In the genomic region with DNA sequence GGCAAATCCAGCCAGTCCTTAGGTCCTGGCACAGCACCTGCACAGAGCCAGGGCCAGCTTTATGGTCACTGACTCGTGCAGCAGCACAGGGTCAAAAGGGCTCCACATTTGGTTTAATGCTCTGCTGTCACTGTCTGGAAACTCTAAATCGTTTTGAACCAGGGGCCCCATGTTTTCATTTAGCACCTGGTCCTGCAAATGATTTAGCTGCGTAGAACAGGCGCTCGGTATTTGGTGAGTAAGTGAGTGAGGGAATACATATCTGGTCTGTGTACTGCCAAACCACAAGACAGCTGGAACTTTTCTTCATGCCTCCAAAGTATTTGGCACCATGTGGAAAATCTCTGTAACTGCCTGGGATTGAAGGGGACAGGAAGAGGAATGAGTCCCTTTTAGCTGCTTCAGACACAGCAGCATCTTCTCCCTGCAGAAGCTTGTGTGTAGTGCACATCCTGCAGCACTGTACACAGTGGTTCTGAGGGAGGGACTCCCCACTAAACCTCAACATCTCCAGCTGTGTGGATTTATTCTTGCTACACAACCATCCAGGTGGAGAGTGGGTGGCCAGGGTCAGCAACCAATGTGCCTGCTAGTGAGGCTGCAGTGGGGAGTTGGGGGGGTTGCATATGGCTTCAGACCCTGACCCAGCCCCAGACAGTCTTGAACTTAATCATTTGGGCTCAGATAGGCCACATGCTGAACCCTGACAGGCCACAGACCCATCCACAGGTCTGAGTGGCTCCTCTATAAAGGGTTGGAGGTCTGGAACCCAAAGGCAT, we compare ENCODE assay signal across 12 cellular contexts. TPM values are rescaled to one million over a fixed set of nuclear protein-coding genes. Genes with fewer than 3 reads are reported as not detected.
DNase-seq lines count a peak whose midpoint lies in the region; ATAC-seq, FAIRE-seq and TF ChIP-seq lines count a peak whose summit lies in the region.
"Had no signal": no experiment of that assay in that cellular context is flagged by ENCODE, and none has a peak within 500 bp of the region (broad histone marks: within the 10 kb centered on the region; RNA-seq: fewer than 3 reads in every experiment).

No MANE protein-coding gene starts in this region.

- peak; percentile 91 for DNase-seq in EH (ENCODE audit: low read depth)
- peak; percentile 88 to 96 for DNase-seq in SJCRH30
- peak; percentile 59 for DNase-seq in fibroblast of the conjunctiva (ENCODE audit: low read depth)
- DNase-seq in pancreas: no peak
- no peak for DNase-seq in NCI-H510A (lab: John Stamatoyannopoulos, UW)
- DNase-seq in testis: no peak
- DNase-seq in NCI-H146 (lab: John Stamatoyannopoulos, UW): no peak
- DNase-seq: Calu3; natural killer cell; stimulated activated naive CD4-positive, alpha-beta T cell had no signal

- no peaks in the 10 kb centered on the region for H3K36me3 ChIP-seq in SJCRH30
- no peaks in the 10 kb centered on the region for H3K36me3 ChIP-seq in pancreas
- no peaks in the 10 kb centered on the region for H3K36me3 ChIP-seq in testis (ENCODE audit: low read depth, missing control alignments)

- no peak overlapping the region for H3K4me3 ChIP-seq in SJCRH30
- H3K4me3 ChIP-seq in pancreas: no peak overlapping the region
- no peak overlapping the region for H3K4me3 ChIP-seq in testis
- H3K4me3 ChIP-seq: coronary artery had no signal

- H3K27ac ChIP-seq in SJCRH30 (peak overlapping the region; percentile 76), pancreas (no peak overlapping the region), testis (no peak overlapping the region)

- ATAC-seq in pancreas (peak in 3 of 4 donors; percentile 26 to 33 (median 31)), HG02852 (IDR thresholded peaks at IDR 0.05; ENCODE audit: unreplicated experiment) (no peak)

- H3K4me1 ChIP-seq in SJCRH30 (peaks cover 41% of the 10 kb centered on the region), pancreas (peaks cover 2 to 4% (median 4%) of the 10 kb centered on the region in 3 donors), testis (no peaks in the 10 kb centered on the region)

- no peaks in the 10 kb centered on the region for H3K9me3 ChIP-seq in SJCRH30 (replicated peaks)
- H3K9me3 ChIP-seq in pancreas: no peaks in the 10 kb centered on the region
- H3K9me3 ChIP-seq in testis: no peaks in the 10 kb centered on the region

- TF ChIP-seq POLR2A in testis (IDR thresholded peaks at IDR 0.05): no peak

- no peaks in the 10 kb centered on the region for H3K27me3 ChIP-seq in SJCRH30
- no peaks in the 10 kb centered on the region for H3K27me3 ChIP-seq in pancreas
- no peaks in the 10 kb centered on the region for H3K27me3 ChIP-seq in testis

- FAIRE-seq in pancreas (lab: Jason Lieb, UNC): no peak

- TF ChIP-seq CTCF in pancreas (IDR thresholded peaks at IDR 0.05): no peak
- TF ChIP-seq CTCF in testis (IDR thresholded peaks at IDR 0.05): no peak

- 74 to 75% methylated on average over 5 of the region's 5 CpGs for WGBS in pancreas, 2 donors
- WGBS in testis, 2 donors: 40 to 72% methylated on average over 5 of the region's 5 CpGs

- intact Hi-C loops in pancreas (cut with DNase I) (no loop called here), testis (cut with DNase I; ENCODE audit: low total_unique reads) (no loop called here)

RNA-seq across cellular contexts. Expression of gene SH2D7, which starts 1.1 kb away (rescaled TPM):
- total RNA-seq in SJCRH30 (2014; rRNA removed; shearing (Covaris generic)): 0.08 and 0.36 TPM in 2 replicates
- 1 to 10 TPM in 1 of 6 donors, under 1 TPM in 4, not detected in 1; 0.04 to 1.8 (median 0.14) TPM for total RNA-seq in pancreas
- polyA plus RNA-seq in pancreas: under 1 TPM; 0.15 to 0.19 TPM
- total RNA-seq in testis: 1 to 10 TPM; 1.5 to 2.2 TPM
- 5.0 TPM for polyA plus RNA-seq in testis (ENCODE audit: insufficient read depth, low read depth, low replicate concordance)
- total RNA-seq: Calu3, natural killer cell had no signal

RNA-seq across cellular contexts. Expression of gene TBC1D2B, which starts 15.9 kb away (rescaled TPM):
- total RNA-seq in SJCRH30 (2014; rRNA removed; shearing (Covaris generic)): 50.7 and 58.2 TPM in 2 replicates
- 10 to 100 TPM; 16.1 to 35.8 (median 27.0) TPM for total RNA-seq in pancreas
- polyA plus RNA-seq in pancreas: 10 to 100 TPM; 13.4 to 13.8 TPM
- total RNA-seq in testis: 10 to 100 TPM; 40.6 to 41.5 TPM
- 28.9 TPM for polyA plus RNA-seq in testis (ENCODE audit: insufficient read depth, low read depth, low replicate concordance)

RNA-seq across cellular contexts. Expression of gene CIB2, which starts 37.8 kb away (rescaled TPM):
- 0.59 and 2.8 TPM in 2 replicates for total RNA-seq in SJCRH30 (2014; rRNA removed; shearing (Covaris generic))
- total RNA-seq in pancreas (1 to 10 TPM; 2.6 to 5.1 (median 4.4) TPM), testis (10 to 100 TPM; 24.9 to 34.3 TPM)
- polyA plus RNA-seq in pancreas (1 to 10 TPM; 1.5 to 3.3 TPM), testis (ENCODE audit: insufficient read depth, low read depth, low replicate concordance) (43.6 TPM)

RNA-seq across cellular contexts. Expression of gene IDH3A, which starts 55.7 kb away (rescaled TPM):
- 66.1 and 68.4 TPM in 2 replicates for total RNA-seq in SJCRH30 (2014; rRNA removed; shearing (Covaris generic))
- total RNA-seq in pancreas: 10 to 100 TPM; 18.9 to 32.1 (median 27.5) TPM
- 10 to 100 TPM; 10.2 to 22.4 TPM for polyA plus RNA-seq in pancreas
- total RNA-seq in testis: 100 to 1,000 TPM; 119 to 120 TPM
- polyA plus RNA-seq in testis (ENCODE audit: insufficient read depth, low read depth, low replicate concordance): 88.9 TPM

Comparison
In these comparisons a context has a peak if more than half of its experiments do, and no peak if none do; other contexts are left out.
1. DNase-seq: peak in EH (single experiment), SJCRH30 (2 of 2) and fibroblast of the conjunctiva (single experiment); none in pancreas (0 of 6), NCI-H510A (single experiment), testis (single experiment) and NCI-H146 (single experiment).